Comparison of ENCODE assay signal across 17 cellular contexts in genomic region chr7:141699860-141700259, GRCh38. TPM values are rescaled to one million over a fixed set of nuclear protein-coding genes. Genes with fewer than 3 reads are reported as not detected.
DNase-seq lines count a peak whose midpoint lies in the region; ATAC-seq, FAIRE-seq and TF ChIP-seq lines count a peak whose summit lies in the region.
"Had no signal": no experiment of that assay in that cellular context is flagged by ENCODE, and none has a peak within 500 bp of the region (broad histone marks: within the 10 kb centered on the region; RNA-seq: fewer than 3 reads in every experiment).

No MANE protein-coding gene starts in this region.

- H3K9me2 ChIP-seq in OCI-LY7 (ENCODE audit: insufficient read depth, low read length): no peaks in the 10 kb centered on the region

- dilution Hi-C loops in endothelial cell of umbilical vein (cut with MboI; ENCODE audit: extremely low pct_ligation_motif_present, low sequenced_read_pairs): no loop called here

- peaks cover 10% of the 10 kb centered on the region for H3K4me1 ChIP-seq in endothelial cell of umbilical vein (ENCODE audit: control insufficient read depth, extremely low read depth, insufficient read depth, low read length)
- peaks cover 9% of the 10 kb centered on the region for H3K4me1 ChIP-seq in OCI-LY7 (ENCODE audit: insufficient read depth, low read length, poor library complexity, severe bottlenecking)

- intact Hi-C loops in endothelial cell of umbilical vein (cut with micrococcal nuclease): loop anchor here (2.0 kb wide), 1 partner anchor 37 kb away; no protein-coding TSS in a partner anchor
- intact Hi-C loops in OCI-LY7 (cut with micrococcal nuclease; ENCODE audit: unreplicated experiment): no loop called here

- H3K36me3 Mint-ChIP-seq in activated naive CD4-positive, alpha-beta T cell treated with anti-CD3 and anti-CD28 coated beads, Interleukin-2, amount 50 U/mL, for 24 hours: peaks cover 2% of the 10 kb centered on the region
- peaks cover 0 to 6% of the 10 kb centered on the region in 2 donors for H3K36me3 Mint-ChIP-seq in activated naive CD4-positive, alpha-beta T cell treated with anti-CD3 and anti-CD28 coated beads, Interleukin-2, amount 50 U/mL, for 72 hours
- peaks cover 12% of the 10 kb centered on the region for H3K36me3 Mint-ChIP-seq in activated CD8-positive, alpha-beta T cell treated with anti-CD3 and anti-CD28 coated beads, Interleukin-2, amount 10 ng/mL, durations not matched to agents 7 days and 5 days (ENCODE audit: low read depth)

- no peak for TF ChIP-seq POLR2A in endothelial cell of umbilical vein (IDR thresholded peaks at IDR 0.05; ENCODE audit: low read depth, low read length)

- no peaks in the 10 kb centered on the region for H3K27me3 Mint-ChIP-seq in activated naive CD4-positive, alpha-beta T cell treated with anti-CD3 and anti-CD28 coated beads, Interleukin-2, amount 50 U/mL, for 24 hours
- peaks cover 14% of the 10 kb centered on the region for H3K27me3 Mint-ChIP-seq in activated CD8-positive, alpha-beta T cell treated with anti-CD3 and anti-CD28 coated beads, Interleukin-2, amount 10 ng/mL, durations not matched to agents 7 days and 5 days (ENCODE audit: low read depth)

- H4K20me1 ChIP-seq in endothelial cell of umbilical vein (replicated peaks; ENCODE audit: control insufficient read depth, extremely low read depth, insufficient read depth, low read length) (peaks cover 2% of the 10 kb centered on the region), OCI-LY7 (ENCODE audit: insufficient read depth, low read length) (no peaks in the 10 kb centered on the region; the same call in 1 of the 2 replicates)

- no peak for FAIRE-seq in endothelial cell of umbilical vein (lab: Jason Lieb, UNC)
- FAIRE-seq: endometrium, urothelium cell line had no signal

- H3K27me3 ChIP-seq in endothelial cell of umbilical vein (ENCODE audit: control insufficient read depth in 2 of 2, insufficient read depth in 2 of 2, low read length in 2 of 2): peaks cover 5 to 10% of the 10 kb centered on the region in 2 experiments
- H3K27me3 ChIP-seq: gastrocnemius medialis had no signal

- H3K27ac ChIP-seq in endothelial cell of umbilical vein (ENCODE audit: insufficient read depth, low read depth, low read length) (no peak overlapping the region), substantia nigra (ENCODE audit: low read depth, low read length, poor library complexity, severe bottlenecking) (peak overlapping the region; percentile 84), OCI-LY7 (ENCODE audit: low read depth, low read length, poor library complexity, severe bottlenecking) (no peak overlapping the region)

- POLR2A ChIA-PET in activated CD8-positive, alpha-beta T cell treated with anti-CD3 and anti-CD28 coated beads, Interleukin-2, amount 10 ng/mL, durations not matched to agents 7 days and 5 days (lab: Charles Lee): interaction anchor here (1.9 kb wide), 1 partner anchor 13 kb away, joined by 8 read pairs; no protein-coding TSS in a partner anchor
- POLR2A ChIA-PET in endothelial cell of umbilical vein (lab: Charles Lee) (no interaction called here), OCI-LY7 (lab: Charles Lee) (no interaction called here)

- no peaks in the 10 kb centered on the region for H3K9me3 ChIP-seq in endothelial cell of umbilical vein (replicated peaks; ENCODE audit: control insufficient read depth, insufficient read depth, low read length)
- no peaks in the 10 kb centered on the region for H3K9me3 ChIP-seq in OCI-LY7 (ENCODE audit: low read length)
- H3K9me3 ChIP-seq: gastrocnemius medialis had no signal

- peaks cover 27% of the 10 kb centered on the region for H3K79me2 ChIP-seq in endothelial cell of umbilical vein (ENCODE audit: control insufficient read depth, insufficient read depth, low read length)
- H3K79me2 ChIP-seq in OCI-LY7 (ENCODE audit: insufficient read depth, low read depth, low read length): no peaks in the 10 kb centered on the region

- no peak overlapping the region for H3K9ac ChIP-seq in endothelial cell of umbilical vein (replicated peaks; ENCODE audit: extremely low read depth, insufficient read depth, low read length)

- peak overlapping the region; percentile 84 for H3K4me3 Mint-ChIP-seq in activated naive CD4-positive, alpha-beta T cell treated with anti-CD3 and anti-CD28 coated beads, Interleukin-2, amount 50 U/mL, for 24 hours
- H3K4me3 Mint-ChIP-seq in activated CD8-positive, alpha-beta T cell treated with anti-CD3 and anti-CD28 coated beads, Interleukin-2, amount 10 ng/mL, durations not matched to agents 7 days and 5 days: peak overlapping the region; percentile 81

- DNase-seq in activated naive CD4-positive, alpha-beta T cell treated with anti-CD3 and anti-CD28 coated beads, Interleukin-2, amount 50 U/mL, for 72 hours (ENCODE audit: low spot score in 2 of 2): no peak
- no peak for DNase-seq in activated CD8-positive, alpha-beta T cell treated with anti-CD3 and anti-CD28 coated beads, Interleukin-2, amount 10 ng/mL, durations not matched to agents 7 days and 5 days
- DNase-seq in endothelial cell of umbilical vein (ENCODE audit: low read depth, low spot score) (no peak), substantia nigra (lab: John Stamatoyannopoulos, UW) (no peak), OCI-LY7 (ENCODE audit: low spot score) (no peak), NCI-H226 (no peak)
- DNase-seq: activated CD8-positive, alpha-beta memory T cell treated with anti-CD3 and anti-CD28 coated beads, Interleukin-2, amount 50 U/mL, for 4 hours; AML-193; gastrocnemius medialis; NCI-H1092; NCI-H2171; NK-92 treated with Interleukin-12 subunit alpha and Interleukin-12 subunit beta, amount 100 ng/mL, for 24 hours; SHP77 had no signal

- no peaks in the 10 kb centered on the region for H3K9me3 Mint-ChIP-seq in activated naive CD4-positive, alpha-beta T cell treated with anti-CD3 and anti-CD28 coated beads, Interleukin-2, amount 50 U/mL, for 24 hours
- H3K9me3 Mint-ChIP-seq in activated naive CD4-positive, alpha-beta T cell treated with anti-CD3 and anti-CD28 coated beads, Interleukin-2, amount 50 U/mL, for 72 hours: no peaks in the 10 kb centered on the region
- no peaks in the 10 kb centered on the region for H3K9me3 Mint-ChIP-seq in activated CD8-positive, alpha-beta T cell treated with anti-CD3 and anti-CD28 coated beads, Interleukin-2, amount 10 ng/mL, durations not matched to agents 7 days and 5 days (ENCODE audit: insufficient read depth)

- H3K9me1 ChIP-seq in endothelial cell of umbilical vein (replicated peaks; ENCODE audit: control insufficient read depth, extremely low read depth, insufficient read depth, low read length): no peaks in the 10 kb centered on the region

- H3K4me3 ChIP-seq in endothelial cell of umbilical vein (replicated peaks in 1 of 3; ENCODE audit: insufficient read depth in 1 of 3, low read depth in 1 of 3, low read length in 3 of 3) (no peak overlapping the region), OCI-LY7 (ENCODE audit: low read depth, low read length, poor library complexity, severe bottlenecking) (no peak overlapping the region)

- H3K4me2 ChIP-seq in endothelial cell of umbilical vein (ENCODE audit: insufficient read depth, low read length) (no peak overlapping the region), OCI-LY7 (ENCODE audit: low read length) (no peak overlapping the region)

- H3K4me1 Mint-ChIP-seq in activated naive CD4-positive, alpha-beta T cell treated with anti-CD3 and anti-CD28 coated beads, Interleukin-2, amount 50 U/mL, for 24 hours: peaks cover 68% of the 10 kb centered on the region
- peaks cover 37% of the 10 kb centered on the region for H3K4me1 Mint-ChIP-seq in activated CD8-positive, alpha-beta T cell treated with anti-CD3 and anti-CD28 coated beads, Interleukin-2, amount 10 ng/mL, durations not matched to agents 7 days and 5 days (ENCODE audit: low read depth)

- TF ChIP-seq CTCF in endothelial cell of umbilical vein (IDR thresholded peaks at IDR 0.05; ENCODE audit: extremely low read depth in 1 of 2, insufficient read depth in 1 of 2, low read depth in 1 of 2, low read length in 2 of 2) (no peak), OCI-LY7 (conservative IDR thresholded peaks at IDR 0.05; ENCODE audit: low read length) (no peak)

- H3K36me3 ChIP-seq in endothelial cell of umbilical vein (ENCODE audit: control insufficient read depth in 2 of 2, extremely low read depth in 1 of 2, insufficient read depth in 2 of 2, low read length in 2 of 2) (no peaks in the 10 kb centered on the region), OCI-LY7 (ENCODE audit: insufficient read depth, low read length) (no peaks in the 10 kb centered on the region)
- H3K36me3 ChIP-seq: gastrocnemius medialis had no signal

- CTCF ChIA-PET in activated CD8-positive, alpha-beta T cell treated with anti-CD3 and anti-CD28 coated beads, Interleukin-2, amount 10 ng/mL, durations not matched to agents 7 days and 5 days (lab: Charles Lee): interaction anchor here (6.5 kb wide), 1 partner anchor 38 kb away, joined by 45 read pairs; the partner anchor contains the start of gene SSBP1
- CTCF ChIA-PET in endothelial cell of umbilical vein (lab: Charles Lee): interaction anchor here (3.3 kb wide), 2 partner anchors 38 to 45 kb away, joined by 21 to 30 read pairs; partner anchors contain the start of gene SSBP1
- CTCF ChIA-PET in OCI-LY7 (lab: Charles Lee; ENCODE audit: unreplicated experiment): no interaction called here

- no peak for ATAC-seq in activated naive CD4-positive, alpha-beta T cell treated with anti-CD3 and anti-CD28 coated beads, Interleukin-2, amount 50 U/mL, for 72 hours
- ATAC-seq in activated CD8-positive, alpha-beta T cell treated with anti-CD3 and anti-CD28 coated beads, Interleukin-2, amount 10 ng/mL, durations not matched to agents 7 days and 5 days: no peak
- no peak for ATAC-seq in HG03520 (IDR thresholded peaks at IDR 0.05; ENCODE audit: unreplicated experiment)
- ATAC-seq: gastrocnemius medialis had no signal

- BruUV-seq in endothelial cell of umbilical vein (replicated peaks; lab: Mats Ljungman, UMichigan) (TSS peak; percentile 17), OCI-LY7 (replicated peaks; lab: Mats Ljungman, UMichigan) (no TSS peak)

- no peak overlapping the region for H2AFZ ChIP-seq in endothelial cell of umbilical vein (ENCODE audit: low read depth, low read length)
- no peak overlapping the region for H2AFZ ChIP-seq in OCI-LY7 (ENCODE audit: low read length)

- no peak overlapping the region for H3K27ac Mint-ChIP-seq in activated naive CD4-positive, alpha-beta T cell treated with anti-CD3 and anti-CD28 coated beads, Interleukin-2, amount 50 U/mL, for 24 hours
- no peak overlapping the region for H3K27ac Mint-ChIP-seq in activated naive CD4-positive, alpha-beta T cell treated with anti-CD3 and anti-CD28 coated beads, Interleukin-2, amount 50 U/mL, for 72 hours
- H3K27ac Mint-ChIP-seq in activated CD8-positive, alpha-beta T cell treated with anti-CD3 and anti-CD28 coated beads, Interleukin-2, amount 10 ng/mL, durations not matched to agents 7 days and 5 days: no peak overlapping the region

RNA-seq across cellular contexts. Expression of gene DENND11, which starts 2.1 kb away (rescaled TPM):
- total RNA-seq in activated naive CD4-positive, alpha-beta T cell treated with anti-CD3 and anti-CD28 coated beads, Interleukin-2, amount 50 U/mL, for 72 hours: 10 to 100 TPM; 21.4 to 40.1 TPM
- total RNA-seq in activated CD8-positive, alpha-beta T cell treated with anti-CD3 and anti-CD28 coated beads, Interleukin-2, amount 10 ng/mL, durations not matched to agents 7 days and 5 days: 10 to 100 TPM; 22.9 to 23.3 TPM
- total RNA-seq in endothelial cell of umbilical vein: 25.9 and 35.0 TPM in 2 replicates
- 11.6 and 14.7 TPM in 2 replicates for polyA plus RNA-seq in endothelial cell of umbilical vein
- polyA plus RNA-seq in endothelial cell of umbilical vein (2011; cell fraction: cytosol; rRNA removed): 7.3 and 8.1 TPM in 2 replicates
- 84.5 and 86.0 TPM in 2 replicates for polyA plus RNA-seq in endothelial cell of umbilical vein (2011; cell fraction: nucleus; rRNA removed)
- 15.5 and 16.8 TPM in 2 replicates for polyA plus RNA-seq in endothelial cell of umbilical vein (2012)
- polyA minus RNA-seq in endothelial cell of umbilical vein: 52.3 and 52.7 TPM in 2 replicates
- polyA minus RNA-seq in endothelial cell of umbilical vein (2011; cell fraction: cytosol; rRNA and poly(A)+ RNA removed): 2.9 TPM
- polyA minus RNA-seq in endothelial cell of umbilical vein (2011; cell fraction: nucleus; rRNA and poly(A)+ RNA removed): 46.1 and 67.2 TPM in 2 replicates
- total RNA-seq in OCI-LY7 (2014; rRNA removed; shearing (Covaris generic)): 3.8 and 4.9 TPM in 2 replicates
- 9.7 and 9.9 TPM in 2 replicates for total RNA-seq in OCI-LY7 (2022)

RNA-seq across cellular contexts. Expression of gene WEE2, which starts 8.3 kb away (rescaled TPM):
- not detected for total RNA-seq in activated naive CD4-positive, alpha-beta T cell treated with anti-CD3 and anti-CD28 coated beads, Interleukin-2, amount 50 U/mL, for 72 hours
- not detected for total RNA-seq in activated CD8-positive, alpha-beta T cell treated with anti-CD3 and anti-CD28 coated beads, Interleukin-2, amount 10 ng/mL, durations not matched to agents 7 days and 5 days
- total RNA-seq in endothelial cell of umbilical vein (not detected in 2 replicates), OCI-LY7 (2022) (not detected in 2 replicates)
- polyA plus RNA-seq in endothelial cell of umbilical vein: not detected in 2 replicates
- not detected in 2 replicates for polyA plus RNA-seq in endothelial cell of umbilical vein (2011; cell fraction: cytosol; rRNA removed)
- not detected in 2 replicates for polyA plus RNA-seq in endothelial cell of umbilical vein (2011; cell fraction: nucleus; rRNA removed)
- not detected in 2 replicates for polyA plus RNA-seq in endothelial cell of umbilical vein (2012)
- polyA minus RNA-seq in endothelial cell of umbilical vein: not detected in 2 replicates
- not detected for polyA minus RNA-seq in endothelial cell of umbilical vein (2011; cell fraction: cytosol; rRNA and poly(A)+ RNA removed)
- polyA minus RNA-seq in endothelial cell of umbilical vein (2011; cell fraction: nucleus; rRNA and poly(A)+ RNA removed): not detected in 2 replicates
- not detected in 2 replicates for total RNA-seq in OCI-LY7 (2014; rRNA removed; shearing (Covaris generic))
- total RNA-seq: gastrocnemius medialis had no signal

RNA-seq across cellular contexts. Expression of gene SSBP1, which starts 38.3 kb away (rescaled TPM):
- total RNA-seq in activated naive CD4-positive, alpha-beta T cell treated with anti-CD3 and anti-CD28 coated beads, Interleukin-2, amount 50 U/mL, for 72 hours: 100 to 1,000 TPM; 174 to 221 TPM
- 100 to 1,000 TPM; 138 to 140 TPM for total RNA-seq in activated CD8-positive, alpha-beta T cell treated with anti-CD3 and anti-CD28 coated beads, Interleukin-2, amount 10 ng/mL, durations not matched to agents 7 days and 5 days
- total RNA-seq in endothelial cell of umbilical vein: 164 and 169 TPM in 2 replicates
- 60.0 and 77.9 TPM in 2 replicates for polyA plus RNA-seq in endothelial cell of umbilical vein
- 130 and 154 TPM in 2 replicates for polyA plus RNA-seq in endothelial cell of umbilical vein (2011; cell fraction: cytosol; rRNA removed)
- polyA plus RNA-seq in endothelial cell of umbilical vein (2011; cell fraction: nucleus; rRNA removed): 95.0 and 131 TPM in 2 replicates
- 269 and 323 TPM in 2 replicates for polyA plus RNA-seq in endothelial cell of umbilical vein (2012)
- polyA minus RNA-seq in endothelial cell of umbilical vein: 45.0 and 52.1 TPM in 2 replicates
- polyA minus RNA-seq in endothelial cell of umbilical vein (2011; cell fraction: cytosol; rRNA and poly(A)+ RNA removed): 43.4 TPM
- 67.2 and 95.0 TPM in 2 replicates for polyA minus RNA-seq in endothelial cell of umbilical vein (2011; cell fraction: nucleus; rRNA and poly(A)+ RNA removed)
- 177 and 235 TPM in 2 replicates for total RNA-seq in OCI-LY7 (2014; rRNA removed; shearing (Covaris generic))
- total RNA-seq in OCI-LY7 (2022): 157 and 178 TPM in 2 replicates
